Comparison of ENCODE assay signal across 7 cellular contexts in the genomic region with DNA sequence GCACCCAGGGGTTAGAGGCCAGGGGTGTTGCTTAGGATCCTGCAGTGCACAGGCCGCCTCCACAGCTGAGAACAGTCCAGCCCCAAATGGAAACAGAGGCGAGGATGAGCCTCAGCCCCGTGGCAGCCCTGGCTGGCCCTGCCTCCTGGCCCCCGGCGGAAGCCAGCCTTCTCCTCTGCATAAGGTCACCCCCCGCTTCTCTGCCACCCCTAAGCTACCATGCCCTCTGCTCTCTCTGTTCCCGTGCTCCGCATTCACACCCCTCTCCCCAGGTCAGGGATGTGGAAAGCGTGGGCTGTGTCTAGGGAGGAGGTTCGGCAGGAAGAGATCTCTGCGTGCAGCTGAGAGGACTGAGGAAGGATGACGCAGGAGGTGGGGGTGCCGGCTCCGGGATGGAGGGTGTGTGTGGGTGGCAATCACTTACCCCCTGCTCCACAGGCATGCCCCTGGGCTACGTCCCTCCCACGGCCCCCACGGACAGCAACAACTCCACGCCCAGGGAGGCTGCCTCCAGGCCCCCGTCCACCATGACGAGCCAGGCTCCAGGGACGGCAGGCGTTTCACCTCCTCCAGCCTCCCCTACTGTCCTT. TPM values are rescaled to one million over a fixed set of nuclear protein-coding genes. Genes with fewer than 3 reads are reported as not detected.
DNase-seq lines count a peak whose midpoint lies in the region; ATAC-seq, FAIRE-seq and TF ChIP-seq lines count a peak whose summit lies in the region.
"Had no signal": no experiment of that assay in that cellular context is flagged by ENCODE, and none has a peak within 500 bp of the region (broad histone marks: within the 10 kb centered on the region; RNA-seq: fewer than 3 reads in every experiment).

No MANE protein-coding gene starts in this region.

- no peak overlapping the region for H2AFZ ChIP-seq in Karpas-422 (ENCODE audit: low read length)

- FAIRE-seq in GM19239 (lab: Jason Lieb, UNC): no peak

- no peak overlapping the region for H3K27ac ChIP-seq in Karpas-422 (ENCODE audit: low read length)

- H3K9ac ChIP-seq in Karpas-422 (ENCODE audit: low read length): no peak overlapping the region

- CTCF ChIA-PET in AG04449 (lab: Yijun Ruan, JAX): interaction anchor here (0.8 to 17.6 kb wide), 7 partner anchors 8 to 130 kb away, joined by 3 to 173 read pairs (median 4); a partner anchor contains a TSS

- H3K4me3 ChIP-seq in AG04449 (ENCODE audit: low read depth, low read length) (peak overlapping the region; percentile 51), Karpas-422 (ENCODE audit: low read length) (no peak overlapping the region)

- H3K36me3 ChIP-seq in Karpas-422 (ENCODE audit: insufficient read depth, low read length): no peaks in the 10 kb centered on the region

- no peaks in the 10 kb centered on the region for H3K9me2 ChIP-seq in Karpas-422 (replicated peaks; ENCODE audit: insufficient read depth, low read length)

- peak; percentile 35 for ATAC-seq in left lobe of liver

- H3K4me1 ChIP-seq in Karpas-422 (ENCODE audit: low read length): no peaks in the 10 kb centered on the region

- no peaks in the 10 kb centered on the region for H3K9me3 ChIP-seq in Karpas-422 (ENCODE audit: low read length)

- no peaks in the 10 kb centered on the region for H3K79me2 ChIP-seq in Karpas-422 (ENCODE audit: low read length)

- H3K4me2 ChIP-seq in Karpas-422 (ENCODE audit: low read depth, low read length, poor library complexity, severe bottlenecking): no peak overlapping the region

- no peaks in the 10 kb centered on the region for H4K20me1 ChIP-seq in Karpas-422 (ENCODE audit: insufficient read depth, low read depth, low read length)

- TF ChIP-seq CTCF in AG04449 (IDR thresholded peaks at IDR 0.05; ENCODE audit: insufficient read depth, low read length, missing control alignments): no peak

- DNase-seq in AG04449 (ENCODE audit: low read depth, low spot score): no peak
- DNase-seq in UCSD-AML1 (lab: John Stamatoyannopoulos, UW; ENCODE audit: unreplicated experiment): peak; percentile 80
- no peak for DNase-seq in left lobe of liver (ENCODE audit: low spot score)
- DNase-seq in Karpas-422: no peak
- DNase-seq in GM19239 (ENCODE audit: insufficient read length, low spot score): no peak
- no peak for DNase-seq in NCI-H146 (lab: John Stamatoyannopoulos, UW)

- POLR2A ChIA-PET in AG04449 (lab: Yijun Ruan, JAX): interaction anchor here (0.7 to 2.7 kb wide), 3 partner anchors 10 to 127 kb away, joined by 3 to 10 read pairs (median 8); a partner anchor contains a TSS

- no peaks in the 10 kb centered on the region for H3K27me3 ChIP-seq in Karpas-422 (ENCODE audit: low read length)

RNA-seq across cellular contexts. Expression of a gene that starts 6.0 kb away (rescaled TPM):
- 0.81 TPM for total RNA-seq in left lobe of liver
- 1.0 TPM in 1 of 2 replicates, not detected in the other for total RNA-seq in Karpas-422 (2014; rRNA removed; shearing (Covaris generic); ENCODE audit: low replicate concordance)

RNA-seq across cellular contexts. Expression of a gene that starts 9.3 kb away (rescaled TPM):
- total RNA-seq in left lobe of liver: 4.6 TPM
- total RNA-seq in Karpas-422 (2014; rRNA removed; shearing (Covaris generic); ENCODE audit: low replicate concordance): 29.7 and 57.2 TPM in 2 replicates

RNA-seq across cellular contexts. Expression of a gene that starts 17.9 kb away (rescaled TPM):
- 5.3 TPM for total RNA-seq in left lobe of liver
- 1.1 and 6.2 TPM in 2 replicates for total RNA-seq in Karpas-422 (2014; rRNA removed; shearing (Covaris generic); ENCODE audit: low replicate concordance)

RNA-seq across cellular contexts. Expression of a gene that starts 29.7 kb away (rescaled TPM):
- total RNA-seq in left lobe of liver: not detected
- not detected in 2 replicates for total RNA-seq in Karpas-422 (2014; rRNA removed; shearing (Covaris generic); ENCODE audit: low replicate concordance)
- total RNA-seq: activated CD8-positive, alpha-beta memory T cell treated with anti-CD3 and anti-CD28 coated beads for 36 hours had no signal

RNA-seq across cellular contexts. Expression of a gene that starts 32.8 kb away (rescaled TPM):
- total RNA-seq in left lobe of liver: 105 TPM
- total RNA-seq in Karpas-422 (2014; rRNA removed; shearing (Covaris generic); ENCODE audit: low replicate concordance): 102 and 151 TPM in 2 replicates
